Comparison of ENCODE assay signal across 3 cellular contexts in genomic region chr9:124442360-124442759, GRCh38.
TF ChIP-seq lines count a peak whose summit lies in the region.

No MANE protein-coding gene starts in this region.

TF ChIP-seq in HEK293, 187 proteins besides CTCF, POLR2A, EP300 and RAD21:
- TF ChIP-seq SETDB1 (IDR thresholded peaks at IDR 0.05; ENCODE audit: insufficient read length, low read length) (peak; percentile 43), ZNF48 (tag by site-specific recombination; IDR thresholded peaks at IDR 0.05) (no peak), PRDM1 (tag by site-specific recombination; IDR thresholded peaks at IDR 0.05) (0 out of 2 replicates have a peak, but pooled peaks have one; percentile 36), ZNF280D (tag by site-specific recombination; IDR thresholded peaks at IDR 0.05) (peak; percentile 88), ZNF670 (tag by site-specific recombination; IDR thresholded peaks at IDR 0.05; ENCODE audit: low read depth) (no peak)

TF ChIP-seq in WTC11, 78 proteins besides CTCF, POLR2A, EP300 and RAD21:
- TF ChIP-seq, protein P1, sequence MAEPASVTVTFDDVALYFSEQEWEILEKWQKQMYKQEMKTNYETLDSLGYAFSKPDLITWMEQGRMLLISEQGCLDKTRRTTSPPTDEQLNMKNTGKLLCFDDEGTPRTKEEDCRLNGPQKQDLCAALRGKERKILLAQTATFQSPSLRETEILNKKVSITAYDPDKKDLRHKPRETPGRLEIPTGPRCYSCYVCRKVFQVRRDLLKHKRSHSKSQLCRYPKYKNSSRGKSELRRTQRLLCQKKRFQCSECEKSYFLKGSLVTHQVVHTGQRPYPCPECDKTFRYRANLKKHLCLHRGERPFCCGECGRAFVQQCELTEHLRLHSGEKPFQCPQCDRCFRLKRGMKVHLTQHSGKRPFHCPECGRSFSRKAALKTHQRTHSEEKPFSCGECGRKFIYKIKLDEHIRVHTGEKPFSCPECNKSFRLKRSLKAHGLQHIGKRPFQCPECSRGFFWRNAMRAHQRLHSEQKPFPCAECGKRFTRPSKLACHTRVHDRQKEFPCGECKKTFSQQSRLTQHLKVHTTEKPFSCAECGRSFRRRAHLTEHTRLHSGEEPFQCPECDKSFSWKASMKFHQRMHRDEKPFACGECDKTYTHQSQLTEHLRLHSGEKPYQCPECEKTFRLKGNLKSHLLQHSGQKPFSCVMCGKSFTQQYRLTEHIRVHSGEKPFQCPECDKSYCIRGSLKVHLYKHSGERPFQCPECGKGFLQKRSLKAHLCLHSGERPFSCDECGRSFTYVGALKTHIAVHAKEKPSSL (CRISPR knock-in tag; conservative IDR thresholded peaks at IDR 0.05) = no peak
- TF ChIP-seq GTF2I (CRISPR knock-in tag; conservative IDR thresholded peaks at IDR 0.05) = peak; percentile 71; the same call in 1 of the 2 replicates

TF ChIP-seq in H1, 55 proteins besides CTCF, POLR2A, EP300 and RAD21:
- TF ChIP-seq SIRT6 (IDR thresholded peaks at IDR 0.05; ENCODE audit: low read length) (no peak), GTF2F1 (IDR thresholded peaks at IDR 0.05; ENCODE audit: borderline replicate concordance, low read depth, low read length) (no peak), SAP30 (IDR thresholded peaks at IDR 0.05; ENCODE audit: insufficient read depth, insufficient replicate concordance, low read length) (no peak), KDM1A (IDR thresholded peaks at IDR 0.05; ENCODE audit: borderline replicate concordance, low read length) (peak; percentile 24; the same call in 1 of the 2 replicates)
